In genomic region chr6:152093711-152094110, GRCh38 we compare ENCODE assay signal across 21 cellular contexts.
DNase-seq lines count a peak whose midpoint lies in the region; TF ChIP-seq lines count a peak whose summit lies in the region.
"Had no signal": no experiment of that assay in that cellular context is flagged by ENCODE, and none has a peak within 500 bp of the region (broad histone marks: within the 10 kb centered on the region; RNA-seq: fewer than 3 reads in every experiment).

No MANE protein-coding gene starts in this region.

- H3K4me1 ChIP-seq in mesenchymal stem cell (ENCODE audit: control insufficient read depth, insufficient read depth, low read depth, low read length) (peaks cover 11% of the 10 kb centered on the region), vagina (peaks cover 58% of the 10 kb centered on the region), prostate gland (replicated peaks) (peaks cover 2% of the 10 kb centered on the region)
- H3K4me1 ChIP-seq: HAP-1 had no signal

- no peak overlapping the region for H3K18ac ChIP-seq in mesenchymal stem cell (ENCODE audit: low read depth in 1 of 2, low read length in 2 of 2)

- TF ChIP-seq CTCF in RWPE1 (conservative IDR thresholded peaks at IDR 0.05; ENCODE audit: low read depth) (no peak), vagina (IDR thresholded peaks at IDR 0.05) (no peak), prostate gland (IDR thresholded peaks at IDR 0.05) (no peak)

- H3K9me3 ChIP-seq in mesenchymal stem cell (ENCODE audit: control insufficient read depth, low read length) (peaks cover 8% of the 10 kb centered on the region), vagina (no peaks in the 10 kb centered on the region), prostate gland (no peaks in the 10 kb centered on the region)
- H3K9me3 ChIP-seq: HAP-1, SJCRH30 had no signal

- CTCF ChIA-PET in RWPE1 (lab: Yijun Ruan, JAX): no interaction called here

- peak overlapping the region; percentile 83; the same call in 1 of the 2 replicates for H3K27ac ChIP-seq in RWPE1
- H3K27ac ChIP-seq in mesenchymal stem cell (ENCODE audit: low read length, poor library complexity, severe bottlenecking): no peak overlapping the region
- H3K27ac ChIP-seq in vagina: peak overlapping the region; percentile 86
- no peak overlapping the region for H3K27ac ChIP-seq in prostate gland
- H3K27ac ChIP-seq: 22Rv1, SJCRH30 had no signal

- H3K4ac ChIP-seq in mesenchymal stem cell (ENCODE audit: low read depth in 1 of 2, low read length in 2 of 2): no peak overlapping the region

- intact Hi-C loops in vagina (cut with DNase I): no loop called here
- intact Hi-C loops in prostate gland (cut with DNase I): no loop called here

- H4K91ac ChIP-seq in mesenchymal stem cell (ENCODE audit: low read length): no peak overlapping the region

- no peaks in the 10 kb centered on the region for H3K79me1 ChIP-seq in mesenchymal stem cell (replicated peaks; ENCODE audit: low read length, poor library complexity, severe bottlenecking)

- H3K4me3 ChIP-seq in mesenchymal stem cell (ENCODE audit: insufficient read depth in 1 of 2, low read depth in 1 of 2, low read length in 2 of 2): no peak overlapping the region
- H3K4me3 ChIP-seq in vagina: no peak overlapping the region
- H3K4me3 ChIP-seq in prostate gland: no peak overlapping the region
- H3K4me3 ChIP-seq: GM23338, HAP-1, SJCRH30 had no signal

- H2BK12ac ChIP-seq in mesenchymal stem cell (ENCODE audit: low read length in 2 of 2): peak overlapping the region in 1 of 2 experiments; percentile 21

- POLR2A ChIA-PET in RWPE1 (lab: Yijun Ruan, JAX; ENCODE audit: low non-redundant PET): no interaction called here

- no peak for TF ChIP-seq POLR2A in vagina (IDR thresholded peaks at IDR 0.05)
- TF ChIP-seq POLR2A in prostate gland (IDR thresholded peaks at IDR 0.05): no peak

- H3K23ac ChIP-seq in mesenchymal stem cell (ENCODE audit: low read length in 2 of 2): no peak overlapping the region

- H3K4me2 ChIP-seq in mesenchymal stem cell (ENCODE audit: low read length, poor library complexity, severe bottlenecking): no peak overlapping the region
- H3K4me2 ChIP-seq: GM23338 had no signal

- no peak overlapping the region for H2BK120ac ChIP-seq in mesenchymal stem cell (ENCODE audit: low read depth, low read length)

- peak overlapping the region; percentile 76 for H2AK5ac ChIP-seq in mesenchymal stem cell (ENCODE audit: low read length, severe bottlenecking)

- H2BK5ac ChIP-seq in mesenchymal stem cell (ENCODE audit: low read depth, low read length, poor library complexity, severe bottlenecking): no peak overlapping the region

- 68% methylated on average over 6 of the region's 6 CpGs for WGBS in mesenchymal stem cell
- WGBS in prostate gland: 89% methylated on average over 6 of the region's 6 CpGs

- H3K14ac ChIP-seq in mesenchymal stem cell (ENCODE audit: low read length in 2 of 2): no peak overlapping the region

- no peak overlapping the region for H4K8ac ChIP-seq in mesenchymal stem cell (ENCODE audit: low read length)

- DNase-seq in NCI-H2171 treated with DMSO at 0.1 percent for 48 hours (lab: John Stamatoyannopoulos, UW) (peak; percentile 39), NCI-H2171 (lab: John Stamatoyannopoulos, UW) (no peak), RWPE1 (ENCODE audit: low spot score) (no peak), mesenchymal stem cell (no peak), vagina (ENCODE audit: extremely low spot score in 2 of 2) (peak in 1 of 2 donors; percentile 80), prostate gland (ENCODE audit: low spot score) (no peak), ureter (ENCODE audit: low spot score) (no peak), SW 1271 (lab: John Stamatoyannopoulos, UW) (no peak)
- DNase-seq: AML-193; C1 segment of cervical spinal cord; CD8-positive, alpha-beta T cell; MV-4-11; NCI-H1417; NCI-H187 treated with DMSO at 0.1 percent for 48 hours; NCI-H2107; NCI-H2227 treated with DMSO at 0.1 percent for 48 hours; NCI-H510A; SJCRH30 had no signal

- no peak overlapping the region for H2BK15ac ChIP-seq in mesenchymal stem cell (ENCODE audit: low read depth, poor library complexity, severe bottlenecking)

- no peak overlapping the region for H3K9ac ChIP-seq in mesenchymal stem cell (ENCODE audit: low read length)

- no peaks in the 10 kb centered on the region for H3K27me3 ChIP-seq in mesenchymal stem cell (ENCODE audit: control insufficient read depth in 1 of 2, insufficient read depth in 1 of 2, low read length in 2 of 2)
- no peaks in the 10 kb centered on the region for H3K27me3 ChIP-seq in vagina
- no peaks in the 10 kb centered on the region for H3K27me3 ChIP-seq in prostate gland (replicated peaks; ENCODE audit: insufficient read depth)
- H3K27me3 ChIP-seq: SJCRH30 had no signal

- no peak overlapping the region for H2AFZ ChIP-seq in mesenchymal stem cell (ENCODE audit: low read depth, low read length)
- H2AFZ ChIP-seq: GM23338 had no signal

- no peaks in the 10 kb centered on the region for H3K36me3 ChIP-seq in mesenchymal stem cell (ENCODE audit: control insufficient read depth in 1 of 2, insufficient read depth in 2 of 2, low read depth in 1 of 2, low read length in 2 of 2)
- H3K36me3 ChIP-seq in vagina: peaks cover 0 to under 1% of the 10 kb centered on the region in 2 donors
- no peaks in the 10 kb centered on the region for H3K36me3 ChIP-seq in prostate gland
- H3K36me3 ChIP-seq: HAP-1, SJCRH30 had no signal

Comparison
In these comparisons a context has a peak if more than half of its experiments do, and no peak if none do; other contexts are left out.
1. H3K27ac ChIP-seq: peak in RWPE1 (single experiment) and vagina (single experiment); none in mesenchymal stem cell (single experiment) and prostate gland (0 of 2).